ENCODE assay signal across 8 cellular contexts in genomic region chr10:11036424-11037011, GRCh38. TPM values are rescaled to one million over a fixed set of nuclear protein-coding genes. Genes with fewer than 3 reads are reported as not detected.
DNase-seq lines count a peak whose midpoint lies in the region; ATAC-seq and TF ChIP-seq lines count a peak whose summit lies in the region.

No MANE protein-coding gene starts in this region.

- H3K4me1 ChIP-seq in RWPE2 (ENCODE audit: insufficient read depth, poor library complexity, severe bottlenecking) (peaks cover 22% of the 10 kb centered on the region), stomach (peaks cover 0 to 19% (median 14%) of the 10 kb centered on the region in 4 donors)

- no peaks in the 10 kb centered on the region for H3K27me3 ChIP-seq in RWPE2 (ENCODE audit: insufficient read depth, poor library complexity, severe bottlenecking)
- H3K27me3 ChIP-seq in stomach: no peaks in the 10 kb centered on the region

- H3K9me3 ChIP-seq in RWPE2 (ENCODE audit: severe bottlenecking) (no peaks in the 10 kb centered on the region), stomach (no peaks in the 10 kb centered on the region)

- TF ChIP-seq POLR2A in stomach (IDR thresholded peaks at IDR 0.05): no peak

- H3K27ac ChIP-seq in RWPE2 (ENCODE audit: poor library complexity, severe bottlenecking) (no peak overlapping the region), stomach (no peak overlapping the region)

- H3K4me3 ChIP-seq in RWPE2 (ENCODE audit: severe bottlenecking) (no peak overlapping the region), stomach (no peak overlapping the region)

- intact Hi-C loops in Right ventricle myocardium superior (cut with DNase I) (no loop called here), stomach (cut with DNase I; ENCODE audit: low total_unique reads) (no loop called here)

- TF ChIP-seq CTCF in RWPE2 (IDR thresholded peaks at IDR 0.05; ENCODE audit: poor library complexity, severe bottlenecking) (peak; percentile 78), stomach (IDR thresholded peaks at IDR 0.05) (peak in 4 of 7 experiments; percentile 48 to 70 (median 56))

- DNase-seq in NCI-H345 (lab: John Stamatoyannopoulos, UW): peak; percentile 17
- DNase-seq in NCI-H345 treated with DMSO at 0.1 percent for 48 hours (lab: John Stamatoyannopoulos, UW; ENCODE audit: unreplicated experiment): no peak
- DNase-seq in RWPE2 (ENCODE audit: low spot score): no peak
- DNase-seq in Right ventricle myocardium superior: no peak
- peak; percentile 55 for DNase-seq in stomach

- ATAC-seq in RWPE2 (ENCODE audit: low read depth) (peak; percentile 76), Right ventricle myocardium superior (ENCODE audit: poor library complexity) (peak; percentile 57), GM19395 (IDR thresholded peaks at IDR 0.05; ENCODE audit: unreplicated experiment) (no peak), GM18861 (IDR thresholded peaks at IDR 0.05; ENCODE audit: unreplicated experiment) (no peak), HG03039 (IDR thresholded peaks at IDR 0.05; ENCODE audit: unreplicated experiment) (no peak)

- H3K36me3 ChIP-seq in RWPE2 (ENCODE audit: low read depth) (no peaks in the 10 kb centered on the region), stomach (no peaks in the 10 kb centered on the region)

- no peak for TF ChIP-seq EP300 in stomach (IDR thresholded peaks at IDR 0.05)

- 51 to 61% (median 59%) methylated on average over 5 of the region's 5 CpGs for WGBS in stomach, 5 donors

RNA-seq across cellular contexts. Expression of gene CELF2, which starts 18.8 kb away (rescaled TPM):
- total RNA-seq in Right ventricle myocardium superior: 67.7 TPM
- total RNA-seq in stomach: 10 to 100 TPM; 35.2 to 65.3 (median 37.7) TPM
- 1 to 10 TPM; 3.9 to 7.5 (median 6.4) TPM for polyA plus RNA-seq in stomach

Comparison
In these comparisons a context has a peak if more than half of its experiments do, and no peak if none do; other contexts are left out.
1. DNase-seq: peak in NCI-H345 (single experiment) and stomach (single experiment); none in NCI-H345 treated with DMSO at 0.1 percent for 48 hours (single experiment), RWPE2 (single experiment) and Right ventricle myocardium superior (single experiment).
2. ATAC-seq: peak in RWPE2 (single experiment) and Right ventricle myocardium superior (single experiment); none in GM19395 (single experiment), GM18861 (single experiment) and HG03039 (single experiment).